1 cellular context compared by ENCODE assay signal in genomic region chr14:95360828-95361227, GRCh38.
A peak's percentile ranks its signal among the peaks of the same experiment; 100 is the strongest.
TF ChIP-seq lines count a peak whose summit lies in the region.

No MANE protein-coding gene starts in this region.

TF ChIP-seq in H1, 55 proteins besides CTCF, POLR2A, EP300 and RAD21:
- TF ChIP-seq E2F6 (IDR thresholded peaks at IDR 0.05) (no peak), SIN3A (conservative IDR thresholded peaks at IDR 0.05 in 1 of 2, IDR thresholded peaks at IDR 0.05 in 1 of 2; ENCODE audit: low read depth in 1 of 2, low read length in 2 of 2) (no peak), NANOG (IDR thresholded peaks at IDR 0.05; ENCODE audit: insufficient read depth, low read depth, low read length, poor library complexity, severe bottlenecking) (peak; percentile 79), CREB1 (IDR thresholded peaks at IDR 0.05) (no peak)
